Comparison of ENCODE assay signal across 1 cellular context in the genomic region with DNA sequence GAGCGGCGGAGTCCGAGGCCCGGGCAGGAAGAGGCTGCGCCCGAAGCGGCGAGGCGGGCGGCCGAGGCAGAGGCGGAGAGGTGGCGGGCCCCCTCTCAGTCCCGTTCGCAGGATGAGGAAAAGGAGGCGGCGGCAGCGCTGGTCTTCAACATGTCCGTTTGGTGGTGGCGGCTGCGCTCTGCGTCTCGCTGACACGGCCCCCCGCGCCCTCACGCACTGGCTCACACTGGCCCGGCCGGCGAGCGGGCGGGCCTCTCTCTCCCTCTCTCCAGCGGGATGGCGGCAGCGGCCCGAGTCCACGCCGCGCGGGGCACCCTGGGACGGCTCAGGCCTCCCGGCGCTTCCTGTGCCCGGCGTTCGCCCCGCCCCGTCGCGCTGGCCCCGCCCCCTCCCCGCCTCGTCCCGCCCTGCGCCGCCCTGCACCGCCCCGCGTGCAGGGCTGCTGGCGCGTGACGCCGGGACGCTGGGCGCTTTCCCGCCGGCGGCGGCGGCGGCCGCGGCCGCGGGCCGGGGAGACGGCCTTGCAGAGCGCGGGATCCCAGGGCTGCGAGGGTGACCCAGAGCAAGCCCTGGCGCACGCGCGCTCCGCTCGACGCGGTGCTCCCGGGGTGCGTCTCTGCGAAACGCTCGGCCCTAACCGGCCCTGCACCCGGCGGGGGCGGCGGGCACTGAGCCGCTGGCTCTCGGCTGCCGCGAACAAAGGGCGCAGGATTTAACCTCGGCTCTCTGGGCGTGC.
TF ChIP-seq lines count a peak whose summit lies in the region.

A gene with protein sequence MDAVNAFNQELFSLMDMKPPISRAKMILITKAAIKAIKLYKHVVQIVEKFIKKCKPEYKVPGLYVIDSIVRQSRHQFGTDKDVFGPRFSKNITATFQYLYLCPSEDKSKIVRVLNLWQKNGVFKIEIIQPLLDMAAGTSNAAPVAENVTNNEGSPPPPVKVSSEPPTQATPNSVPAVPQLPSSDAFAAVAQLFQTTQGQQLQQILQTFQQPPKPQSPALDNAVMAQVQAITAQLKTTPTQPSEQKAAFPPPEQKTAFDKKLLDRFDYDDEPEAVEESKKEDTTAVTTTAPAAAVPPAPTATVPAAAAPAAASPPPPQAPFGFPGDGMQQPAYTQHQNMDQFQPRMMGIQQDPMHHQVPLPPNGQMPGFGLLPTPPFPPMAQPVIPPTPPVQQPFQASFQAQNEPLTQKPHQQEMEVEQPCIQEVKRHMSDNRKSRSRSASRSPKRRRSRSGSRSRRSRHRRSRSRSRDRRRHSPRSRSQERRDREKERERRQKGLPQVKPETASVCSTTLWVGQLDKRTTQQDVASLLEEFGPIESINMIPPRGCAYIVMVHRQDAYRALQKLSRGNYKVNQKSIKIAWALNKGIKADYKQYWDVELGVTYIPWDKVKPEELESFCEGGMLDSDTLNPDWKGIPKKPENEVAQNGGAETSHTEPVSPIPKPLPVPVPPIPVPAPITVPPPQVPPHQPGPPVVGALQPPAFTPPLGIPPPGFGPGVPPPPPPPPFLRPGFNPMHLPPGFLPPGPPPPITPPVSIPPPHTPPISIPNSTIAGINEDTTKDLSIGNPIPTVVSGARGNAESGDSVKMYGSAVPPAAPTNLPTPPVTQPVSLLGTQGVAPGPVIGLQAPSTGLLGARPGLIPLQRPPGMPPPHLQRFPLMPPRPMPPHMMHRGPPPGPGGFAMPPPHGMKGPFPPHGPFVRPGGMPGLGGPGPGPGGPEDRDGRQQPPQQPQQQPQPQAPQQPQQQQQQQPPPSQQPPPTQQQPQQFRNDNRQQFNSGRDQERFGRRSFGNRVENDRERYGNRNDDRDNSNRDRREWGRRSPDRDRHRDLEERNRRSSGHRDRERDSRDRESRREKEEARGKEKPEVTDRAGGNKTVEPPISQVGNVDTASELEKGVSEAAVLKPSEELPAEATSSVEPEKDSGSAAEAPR (minus strand): TSS at position 317 of the 736 bp plus-strand sequence. CDS start 426 bp downstream, outside the sequence.

TF ChIP-seq in HepG2, 621 proteins besides CTCF, POLR2A, EP300 and RAD21 (continued from another document and continues in another):
- TF ChIP-seq, protein P1, sequence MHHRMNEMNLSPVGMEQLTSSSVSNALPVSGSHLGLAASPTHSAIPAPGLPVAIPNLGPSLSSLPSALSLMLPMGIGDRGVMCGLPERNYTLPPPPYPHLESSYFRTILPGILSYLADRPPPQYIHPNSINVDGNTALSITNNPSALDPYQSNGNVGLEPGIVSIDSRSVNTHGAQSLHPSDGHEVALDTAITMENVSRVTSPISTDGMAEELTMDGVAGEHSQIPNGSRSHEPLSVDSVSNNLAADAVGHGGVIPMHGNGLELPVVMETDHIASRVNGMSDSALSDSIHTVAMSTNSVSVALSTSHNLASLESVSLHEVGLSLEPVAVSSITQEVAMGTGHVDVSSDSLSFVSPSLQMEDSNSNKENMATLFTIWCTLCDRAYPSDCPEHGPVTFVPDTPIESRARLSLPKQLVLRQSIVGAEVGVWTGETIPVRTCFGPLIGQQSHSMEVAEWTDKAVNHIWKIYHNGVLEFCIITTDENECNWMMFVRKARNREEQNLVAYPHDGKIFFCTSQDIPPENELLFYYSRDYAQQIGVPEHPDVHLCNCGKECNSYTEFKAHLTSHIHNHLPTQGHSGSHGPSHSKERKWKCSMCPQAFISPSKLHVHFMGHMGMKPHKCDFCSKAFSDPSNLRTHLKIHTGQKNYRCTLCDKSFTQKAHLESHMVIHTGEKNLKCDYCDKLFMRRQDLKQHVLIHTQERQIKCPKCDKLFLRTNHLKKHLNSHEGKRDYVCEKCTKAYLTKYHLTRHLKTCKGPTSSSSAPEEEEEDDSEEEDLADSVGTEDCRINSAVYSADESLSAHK (CRISPR knock-in tag; IDR thresholded peaks at IDR 0.05; ENCODE audit: borderline replicate concordance): no peak
- TF ChIP-seq, protein P2, sequence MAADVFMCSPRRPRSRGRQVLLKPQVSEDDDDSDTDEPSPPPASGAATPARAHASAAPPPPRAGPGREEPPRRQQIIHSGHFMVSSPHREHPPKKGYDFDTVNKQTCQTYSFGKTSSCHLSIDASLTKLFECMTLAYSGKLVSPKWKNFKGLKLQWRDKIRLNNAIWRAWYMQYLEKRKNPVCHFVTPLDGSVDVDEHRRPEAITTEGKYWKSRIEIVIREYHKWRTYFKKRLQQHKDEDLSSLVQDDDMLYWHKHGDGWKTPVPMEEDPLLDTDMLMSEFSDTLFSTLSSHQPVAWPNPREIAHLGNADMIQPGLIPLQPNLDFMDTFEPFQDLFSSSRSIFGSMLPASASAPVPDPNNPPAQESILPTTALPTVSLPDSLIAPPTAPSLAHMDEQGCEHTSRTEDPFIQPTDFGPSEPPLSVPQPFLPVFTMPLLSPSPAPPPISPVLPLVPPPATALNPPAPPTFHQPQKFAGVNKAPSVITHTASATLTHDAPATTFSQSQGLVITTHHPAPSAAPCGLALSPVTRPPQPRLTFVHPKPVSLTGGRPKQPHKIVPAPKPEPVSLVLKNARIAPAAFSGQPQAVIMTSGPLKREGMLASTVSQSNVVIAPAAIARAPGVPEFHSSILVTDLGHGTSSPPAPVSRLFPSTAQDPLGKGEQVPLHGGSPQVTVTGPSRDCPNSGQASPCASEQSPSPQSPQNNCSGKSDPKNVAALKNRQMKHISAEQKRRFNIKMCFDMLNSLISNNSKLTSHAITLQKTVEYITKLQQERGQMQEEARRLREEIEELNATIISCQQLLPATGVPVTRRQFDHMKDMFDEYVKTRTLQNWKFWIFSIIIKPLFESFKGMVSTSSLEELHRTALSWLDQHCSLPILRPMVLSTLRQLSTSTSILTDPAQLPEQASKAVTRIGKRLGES (CRISPR knock-in tag; IDR thresholded peaks at IDR 0.05; ENCODE audit: borderline replicate concordance): no peak
- TF ChIP-seq CHCHD3 (CRISPR knock-in tag; IDR thresholded peaks at IDR 0.05) (0 out of 2 replicates have a peak, but pooled peaks have one; percentile 64), ZBTB8A (CRISPR knock-in tag; IDR thresholded peaks at IDR 0.05; ENCODE audit: borderline replicate concordance, low read depth) (no peak), SPEN (CRISPR knock-in tag; IDR thresholded peaks at IDR 0.05; ENCODE audit: low read depth) (peak; percentile 50; the same call in 1 of the 2 replicates), ZNF205 (CRISPR knock-in tag; IDR thresholded peaks at IDR 0.05) (no peak), SOX6 (IDR thresholded peaks at IDR 0.05) (no peak), SOX6 (CRISPR knock-in tag; IDR thresholded peaks at IDR 0.05) (no peak), ERF (CRISPR knock-in tag; IDR thresholded peaks at IDR 0.05) (no peak; the same call in none of the 2 replicates), RELA (CRISPR knock-in tag; IDR thresholded peaks at IDR 0.05) (no peak), MTF2 (CRISPR knock-in tag; IDR thresholded peaks at IDR 0.05; ENCODE audit: borderline replicate concordance) (no peak), TP53 (CRISPR knock-in tag; conservative IDR thresholded peaks at IDR 0.05) (no peak), MATR3 (CRISPR knock-in tag; IDR thresholded peaks at IDR 0.05) (no peak), KDM2A (CRISPR knock-in tag; IDR thresholded peaks at IDR 0.05; ENCODE audit: borderline replicate concordance, low read depth) (peak; percentile 75; the same call in 1 of the 2 replicates), SUZ12 (IDR thresholded peaks at IDR 0.05; ENCODE audit: low read depth, low read length) (peak; percentile 7; the same call in 1 of the 2 replicates), TMF1 (CRISPR knock-in tag; IDR thresholded peaks at IDR 0.05; ENCODE audit: low read depth) (peak; percentile 84; the same call in 1 of the 2 replicates), ZNF292 (CRISPR knock-in tag; IDR thresholded peaks at IDR 0.05; ENCODE audit: borderline replicate concordance, low read depth) (no peak)
- TF ChIP-seq, protein P3, sequence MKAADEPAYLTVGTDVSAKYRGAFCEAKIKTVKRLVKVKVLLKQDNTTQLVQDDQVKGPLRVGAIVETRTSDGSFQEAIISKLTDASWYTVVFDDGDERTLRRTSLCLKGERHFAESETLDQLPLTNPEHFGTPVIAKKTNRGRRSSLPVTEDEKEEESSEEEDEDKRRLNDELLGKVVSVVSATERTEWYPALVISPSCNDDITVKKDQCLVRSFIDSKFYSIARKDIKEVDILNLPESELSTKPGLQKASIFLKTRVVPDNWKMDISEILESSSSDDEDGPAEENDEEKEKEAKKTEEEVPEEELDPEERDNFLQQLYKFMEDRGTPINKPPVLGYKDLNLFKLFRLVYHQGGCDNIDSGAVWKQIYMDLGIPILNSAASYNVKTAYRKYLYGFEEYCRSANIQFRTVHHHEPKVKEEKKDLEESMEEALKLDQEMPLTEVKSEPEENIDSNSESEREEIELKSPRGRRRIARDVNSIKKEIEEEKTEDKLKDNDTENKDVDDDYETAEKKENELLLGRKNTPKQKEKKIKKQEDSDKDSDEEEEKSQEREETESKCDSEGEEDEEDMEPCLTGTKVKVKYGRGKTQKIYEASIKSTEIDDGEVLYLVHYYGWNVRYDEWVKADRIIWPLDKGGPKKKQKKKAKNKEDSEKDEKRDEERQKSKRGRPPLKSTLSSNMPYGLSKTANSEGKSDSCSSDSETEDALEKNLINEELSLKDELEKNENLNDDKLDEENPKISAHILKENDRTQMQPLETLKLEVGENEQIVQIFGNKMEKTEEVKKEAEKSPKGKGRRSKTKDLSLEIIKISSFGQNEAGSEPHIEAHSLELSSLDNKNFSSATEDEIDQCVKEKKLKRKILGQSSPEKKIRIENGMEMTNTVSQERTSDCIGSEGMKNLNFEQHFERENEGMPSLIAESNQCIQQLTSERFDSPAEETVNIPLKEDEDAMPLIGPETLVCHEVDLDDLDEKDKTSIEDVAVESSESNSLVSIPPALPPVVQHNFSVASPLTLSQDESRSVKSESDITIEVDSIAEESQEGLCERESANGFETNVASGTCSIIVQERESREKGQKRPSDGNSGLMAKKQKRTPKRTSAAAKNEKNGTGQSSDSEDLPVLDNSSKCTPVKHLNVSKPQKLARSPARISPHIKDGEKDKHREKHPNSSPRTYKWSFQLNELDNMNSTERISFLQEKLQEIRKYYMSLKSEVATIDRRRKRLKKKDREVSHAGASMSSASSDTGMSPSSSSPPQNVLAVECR (CRISPR knock-in tag; IDR thresholded peaks at IDR 0.05; ENCODE audit: borderline replicate concordance): peak; percentile 78
- TF ChIP-seq, protein P4, sequence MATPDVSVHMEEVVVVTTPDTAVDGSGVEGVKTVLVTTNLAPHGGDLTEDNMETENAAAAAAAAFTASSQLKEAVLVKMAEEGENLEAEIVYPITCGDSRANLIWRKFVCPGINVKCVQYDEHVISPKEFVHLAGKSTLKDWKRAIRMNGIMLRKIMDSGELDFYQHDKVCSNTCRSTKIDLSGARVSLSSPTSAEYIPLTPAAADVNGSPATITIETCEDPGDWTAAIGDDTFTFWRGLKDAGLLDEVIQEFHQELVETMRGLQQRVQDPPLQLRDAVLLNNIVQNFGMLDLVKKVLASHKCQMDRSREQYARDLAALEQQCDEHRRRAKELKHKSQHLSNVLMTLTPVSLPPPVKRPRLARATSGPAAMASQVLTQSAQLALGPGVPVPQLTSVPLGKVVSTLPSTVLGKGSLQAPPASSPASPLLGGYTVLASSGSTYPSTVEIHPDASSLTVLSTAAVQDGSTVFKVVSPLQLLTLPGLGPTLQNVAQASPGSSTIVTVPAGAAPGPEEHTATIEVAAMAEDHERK (CRISPR knock-in tag; IDR thresholded peaks at IDR 0.05; ENCODE audit: low read depth): no peak
- TF ChIP-seq, protein P5, sequence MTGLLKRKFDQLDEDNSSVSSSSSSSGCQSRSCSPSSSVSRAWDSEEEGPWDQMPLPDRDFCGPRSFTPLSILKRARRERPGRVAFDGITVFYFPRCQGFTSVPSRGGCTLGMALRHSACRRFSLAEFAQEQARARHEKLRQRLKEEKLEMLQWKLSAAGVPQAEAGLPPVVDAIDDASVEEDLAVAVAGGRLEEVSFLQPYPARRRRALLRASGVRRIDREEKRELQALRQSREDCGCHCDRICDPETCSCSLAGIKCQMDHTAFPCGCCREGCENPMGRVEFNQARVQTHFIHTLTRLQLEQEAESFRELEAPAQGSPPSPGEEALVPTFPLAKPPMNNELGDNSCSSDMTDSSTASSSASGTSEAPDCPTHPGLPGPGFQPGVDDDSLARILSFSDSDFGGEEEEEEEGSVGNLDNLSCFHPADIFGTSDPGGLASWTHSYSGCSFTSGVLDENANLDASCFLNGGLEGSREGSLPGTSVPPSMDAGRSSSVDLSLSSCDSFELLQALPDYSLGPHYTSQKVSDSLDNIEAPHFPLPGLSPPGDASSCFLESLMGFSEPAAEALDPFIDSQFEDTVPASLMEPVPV (CRISPR knock-in tag; IDR thresholded peaks at IDR 0.05): peak; percentile 68; the same call in 1 of the 2 replicates
- TF ChIP-seq, protein P6, sequence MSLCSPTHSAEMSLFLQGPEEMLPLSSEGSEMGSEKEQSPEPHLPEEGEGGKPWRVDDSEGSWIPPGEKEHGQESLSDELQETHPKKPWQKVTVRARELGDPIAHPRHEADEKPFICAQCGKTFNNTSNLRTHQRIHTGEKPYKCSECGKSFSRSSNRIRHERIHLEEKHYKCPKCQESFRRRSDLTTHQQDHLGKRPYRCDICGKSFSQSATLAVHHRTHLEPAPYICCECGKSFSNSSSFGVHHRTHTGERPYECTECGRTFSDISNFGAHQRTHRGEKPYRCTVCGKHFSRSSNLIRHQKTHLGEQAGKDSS (CRISPR knock-in tag; IDR thresholded peaks at IDR 0.05; ENCODE audit: borderline replicate concordance, low read depth): peak; percentile 15; the same call in 1 of the 2 replicates
- TF ChIP-seq, protein P7, sequence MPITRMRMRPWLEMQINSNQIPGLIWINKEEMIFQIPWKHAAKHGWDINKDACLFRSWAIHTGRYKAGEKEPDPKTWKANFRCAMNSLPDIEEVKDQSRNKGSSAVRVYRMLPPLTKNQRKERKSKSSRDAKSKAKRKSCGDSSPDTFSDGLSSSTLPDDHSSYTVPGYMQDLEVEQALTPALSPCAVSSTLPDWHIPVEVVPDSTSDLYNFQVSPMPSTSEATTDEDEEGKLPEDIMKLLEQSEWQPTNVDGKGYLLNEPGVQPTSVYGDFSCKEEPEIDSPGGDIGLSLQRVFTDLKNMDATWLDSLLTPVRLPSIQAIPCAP (CRISPR knock-in tag; IDR thresholded peaks at IDR 0.05; ENCODE audit: low read depth): no peak
- TF ChIP-seq, protein P8, sequence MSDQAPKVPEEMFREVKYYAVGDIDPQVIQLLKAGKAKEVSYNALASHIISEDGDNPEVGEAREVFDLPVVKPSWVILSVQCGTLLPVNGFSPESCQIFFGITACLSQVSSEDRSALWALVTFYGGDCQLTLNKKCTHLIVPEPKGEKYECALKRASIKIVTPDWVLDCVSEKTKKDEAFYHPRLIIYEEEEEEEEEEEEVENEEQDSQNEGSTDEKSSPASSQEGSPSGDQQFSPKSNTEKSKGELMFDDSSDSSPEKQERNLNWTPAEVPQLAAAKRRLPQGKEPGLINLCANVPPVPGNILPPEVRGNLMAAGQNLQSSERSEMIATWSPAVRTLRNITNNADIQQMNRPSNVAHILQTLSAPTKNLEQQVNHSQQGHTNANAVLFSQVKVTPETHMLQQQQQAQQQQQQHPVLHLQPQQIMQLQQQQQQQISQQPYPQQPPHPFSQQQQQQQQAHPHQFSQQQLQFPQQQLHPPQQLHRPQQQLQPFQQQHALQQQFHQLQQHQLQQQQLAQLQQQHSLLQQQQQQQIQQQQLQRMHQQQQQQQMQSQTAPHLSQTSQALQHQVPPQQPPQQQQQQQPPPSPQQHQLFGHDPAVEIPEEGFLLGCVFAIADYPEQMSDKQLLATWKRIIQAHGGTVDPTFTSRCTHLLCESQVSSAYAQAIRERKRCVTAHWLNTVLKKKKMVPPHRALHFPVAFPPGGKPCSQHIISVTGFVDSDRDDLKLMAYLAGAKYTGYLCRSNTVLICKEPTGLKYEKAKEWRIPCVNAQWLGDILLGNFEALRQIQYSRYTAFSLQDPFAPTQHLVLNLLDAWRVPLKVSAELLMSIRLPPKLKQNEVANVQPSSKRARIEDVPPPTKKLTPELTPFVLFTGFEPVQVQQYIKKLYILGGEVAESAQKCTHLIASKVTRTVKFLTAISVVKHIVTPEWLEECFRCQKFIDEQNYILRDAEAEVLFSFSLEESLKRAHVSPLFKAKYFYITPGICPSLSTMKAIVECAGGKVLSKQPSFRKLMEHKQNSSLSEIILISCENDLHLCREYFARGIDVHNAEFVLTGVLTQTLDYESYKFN (CRISPR knock-in tag; conservative IDR thresholded peaks at IDR 0.05): 0 out of 2 replicates have a peak, but pooled peaks have one; percentile 5
